Comparison of ENCODE assay signal across 8 cellular contexts in the genomic region with DNA sequence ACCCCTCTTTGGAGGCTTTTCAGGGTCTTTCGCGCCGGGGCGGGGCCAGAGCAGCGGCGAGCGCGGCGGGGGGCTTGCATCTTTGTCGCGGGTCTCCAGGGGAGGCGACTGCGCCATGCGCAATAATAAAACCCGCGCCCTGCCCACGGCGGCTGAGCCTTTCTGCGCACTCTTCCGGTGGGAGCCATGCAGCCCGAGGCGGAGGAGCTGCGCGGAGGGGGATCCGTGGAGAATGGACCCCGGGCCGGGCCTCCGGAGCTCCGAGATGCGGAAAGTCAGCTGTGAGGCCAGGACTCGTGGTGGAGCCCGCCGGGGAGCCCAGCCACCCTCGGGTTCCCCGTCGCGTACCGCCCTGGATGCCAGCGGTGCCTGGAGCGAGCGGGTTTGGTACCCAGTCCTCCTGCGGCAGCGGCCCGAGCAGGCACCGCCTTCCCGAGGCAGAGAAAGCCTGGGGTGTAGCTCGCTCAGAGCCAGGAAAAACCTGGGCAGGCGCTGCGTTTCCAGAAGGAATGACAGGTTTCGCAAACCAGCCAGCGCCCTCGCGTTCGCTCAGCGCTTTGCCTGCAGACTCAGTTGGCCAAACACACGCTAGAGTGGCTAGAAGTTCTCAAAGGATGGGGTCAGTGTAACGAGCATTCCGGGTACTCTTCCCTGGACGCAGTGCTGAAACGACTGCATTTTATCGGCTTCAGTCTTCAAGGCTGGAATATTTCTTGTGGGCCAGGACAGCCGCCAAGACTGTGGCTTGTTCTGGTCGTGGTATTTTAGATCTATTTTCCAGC. TPM values are rescaled to one million over a fixed set of nuclear protein-coding genes. Genes with fewer than 3 reads are reported as not detected.
DNase-seq lines count a peak whose midpoint lies in the region; ATAC-seq and TF ChIP-seq lines count a peak whose summit lies in the region.

No MANE protein-coding gene starts in this region.

- no peaks in the 10 kb centered on the region for H3K27me3 ChIP-seq in KMS-11 (ENCODE audit: insufficient read depth, low read depth)
- no peaks in the 10 kb centered on the region for H3K27me3 ChIP-seq in neural cell (ENCODE audit: insufficient read depth, low read depth, low read length)

- no peaks in the 10 kb centered on the region for H3K4me1 ChIP-seq in KMS-11 (ENCODE audit: low read depth, poor library complexity, severe bottlenecking)

- no peaks in the 10 kb centered on the region for H3K9me2 ChIP-seq in neural cell (ENCODE audit: insufficient read depth, low read length)

- ATAC-seq in GM19023 (IDR thresholded peaks at IDR 0.05; ENCODE audit: unreplicated experiment): no peak
- no peak for ATAC-seq in HG03378 (IDR thresholded peaks at IDR 0.05; ENCODE audit: unreplicated experiment)

- H3K27ac ChIP-seq in KMS-11 (no peak overlapping the region), neural cell (ENCODE audit: low read length) (peak overlapping the region; percentile 81)

- peak; percentile 59 for TF ChIP-seq RAD21 in neural cell (conservative IDR thresholded peaks at IDR 0.05)

- TF ChIP-seq CTCF in KMS-11 (conservative IDR thresholded peaks at IDR 0.05; ENCODE audit: low read depth, low read length) (no peak), foreskin fibroblast (IDR thresholded peaks at IDR 0.05; ENCODE audit: low read depth, low read length) (no peak), neural cell (IDR thresholded peaks at IDR 0.05; ENCODE audit: poor library complexity, severe bottlenecking) (peak; percentile 40)

- H3K79me2 ChIP-seq in KMS-11 (ENCODE audit: insufficient read depth, low read depth) (no peaks in the 10 kb centered on the region), neural cell (replicated peaks; ENCODE audit: insufficient read depth, low read length) (peaks cover 42% of the 10 kb centered on the region)

- no peak overlapping the region for H2AFZ ChIP-seq in KMS-11 (ENCODE audit: low read depth)
- H2AFZ ChIP-seq in neural cell (ENCODE audit: low read depth, low read length): peak overlapping the region; percentile 81

- DNase-seq in COLO668 (lab: John Stamatoyannopoulos, UW; ENCODE audit: unreplicated experiment) (peak; percentile 29), foreskin fibroblast (peak; percentile 44 to 78), GM19240 (ENCODE audit: insufficient read length, low spot score) (no peak)
- peak; percentile 61 for DNase-seq in activated CD8-positive, alpha-beta memory T cell treated with anti-CD3 and anti-CD28 coated beads, Interleukin-2, amount 50 U/mL, for 48 hours

- peaks cover 8% of the 10 kb centered on the region for H3F3A ChIP-seq in neural cell (ENCODE audit: insufficient read depth, low read length, poor library complexity, severe bottlenecking)

- H3K36me3 ChIP-seq in KMS-11 (ENCODE audit: insufficient read depth) (no peaks in the 10 kb centered on the region), neural cell (ENCODE audit: insufficient read depth, low read length) (no peaks in the 10 kb centered on the region)

- no peak overlapping the region for H3K4me3 ChIP-seq in KMS-11 (IDR thresholded peaks at IDR 0.05; ENCODE audit: insufficient read depth, low read depth, low read length)
- peak overlapping the region; percentile 61 to 83 for H3K4me3 ChIP-seq in foreskin fibroblast (ENCODE audit: low read depth in 1 of 2, low read length in 2 of 2)
- H3K4me3 ChIP-seq in neural cell (ENCODE audit: low read length): peak overlapping the region; percentile 82

- H3K9ac ChIP-seq in KMS-11 (no peak overlapping the region), neural cell (ENCODE audit: low read length) (peak overlapping the region; percentile 94)

- H3K9me3 ChIP-seq in neural cell (ENCODE audit: low read length): no peaks in the 10 kb centered on the region

- H4K20me1 ChIP-seq in KMS-11 (ENCODE audit: insufficient read depth): no peaks in the 10 kb centered on the region
- H4K20me1 ChIP-seq in neural cell (ENCODE audit: insufficient read depth): no peaks in the 10 kb centered on the region

- TF ChIP-seq EP300 in neural cell (conservative IDR thresholded peaks at IDR 0.05; ENCODE audit: poor library complexity, severe bottlenecking): no peak

- H3K4me2 ChIP-seq in KMS-11 (peak overlapping the region; percentile 36; the same call in 1 of the 2 replicates), neural cell (ENCODE audit: low read length) (peak overlapping the region; percentile 98)

TF ChIP-seq in neural cell, 6 proteins besides CTCF, POLR2A, EP300 and RAD21:
- TF ChIP-seq POLR2AphosphoS5 (IDR thresholded peaks at IDR 0.05) (peak; percentile 50), TAF1 (IDR thresholded peaks at IDR 0.05; ENCODE audit: low read depth) (peak; percentile 40), MXI1 (conservative IDR thresholded peaks at IDR 0.05; ENCODE audit: poor library complexity, severe bottlenecking) (peak; percentile 71), EZH2 (IDR thresholded peaks at IDR 0.05; ENCODE audit: borderline replicate concordance, insufficient read depth, low read length, poor library complexity, severe bottlenecking) (no peak), SMC3 (conservative IDR thresholded peaks at IDR 0.05; ENCODE audit: poor library complexity) (peak; percentile 63)
- TF ChIP-seq, protein P1, sequence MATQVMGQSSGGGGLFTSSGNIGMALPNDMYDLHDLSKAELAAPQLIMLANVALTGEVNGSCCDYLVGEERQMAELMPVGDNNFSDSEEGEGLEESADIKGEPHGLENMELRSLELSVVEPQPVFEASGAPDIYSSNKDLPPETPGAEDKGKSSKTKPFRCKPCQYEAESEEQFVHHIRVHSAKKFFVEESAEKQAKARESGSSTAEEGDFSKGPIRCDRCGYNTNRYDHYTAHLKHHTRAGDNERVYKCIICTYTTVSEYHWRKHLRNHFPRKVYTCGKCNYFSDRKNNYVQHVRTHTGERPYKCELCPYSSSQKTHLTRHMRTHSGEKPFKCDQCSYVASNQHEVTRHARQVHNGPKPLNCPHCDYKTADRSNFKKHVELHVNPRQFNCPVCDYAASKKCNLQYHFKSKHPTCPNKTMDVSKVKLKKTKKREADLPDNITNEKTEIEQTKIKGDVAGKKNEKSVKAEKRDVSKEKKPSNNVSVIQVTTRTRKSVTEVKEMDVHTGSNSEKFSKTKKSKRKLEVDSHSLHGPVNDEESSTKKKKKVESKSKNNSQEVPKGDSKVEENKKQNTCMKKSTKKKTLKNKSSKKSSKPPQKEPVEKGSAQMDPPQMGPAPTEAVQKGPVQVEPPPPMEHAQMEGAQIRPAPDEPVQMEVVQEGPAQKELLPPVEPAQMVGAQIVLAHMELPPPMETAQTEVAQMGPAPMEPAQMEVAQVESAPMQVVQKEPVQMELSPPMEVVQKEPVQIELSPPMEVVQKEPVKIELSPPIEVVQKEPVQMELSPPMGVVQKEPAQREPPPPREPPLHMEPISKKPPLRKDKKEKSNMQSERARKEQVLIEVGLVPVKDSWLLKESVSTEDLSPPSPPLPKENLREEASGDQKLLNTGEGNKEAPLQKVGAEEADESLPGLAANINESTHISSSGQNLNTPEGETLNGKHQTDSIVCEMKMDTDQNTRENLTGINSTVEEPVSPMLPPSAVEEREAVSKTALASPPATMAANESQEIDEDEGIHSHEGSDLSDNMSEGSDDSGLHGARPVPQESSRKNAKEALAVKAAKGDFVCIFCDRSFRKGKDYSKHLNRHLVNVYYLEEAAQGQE (IDR thresholded peaks at IDR 0.05; ENCODE audit: borderline replicate concordance): peak; percentile 59

RNA-seq across cellular contexts. Expression of gene AKAP12, which starts 1.3 kb away (rescaled TPM):
- 20.1 and 21.5 TPM in 2 replicates for polyA plus RNA-seq in neural cell
- polyA minus RNA-seq in neural cell: 66.5 and 75.4 TPM in 2 replicates
